In the genomic region with DNA sequence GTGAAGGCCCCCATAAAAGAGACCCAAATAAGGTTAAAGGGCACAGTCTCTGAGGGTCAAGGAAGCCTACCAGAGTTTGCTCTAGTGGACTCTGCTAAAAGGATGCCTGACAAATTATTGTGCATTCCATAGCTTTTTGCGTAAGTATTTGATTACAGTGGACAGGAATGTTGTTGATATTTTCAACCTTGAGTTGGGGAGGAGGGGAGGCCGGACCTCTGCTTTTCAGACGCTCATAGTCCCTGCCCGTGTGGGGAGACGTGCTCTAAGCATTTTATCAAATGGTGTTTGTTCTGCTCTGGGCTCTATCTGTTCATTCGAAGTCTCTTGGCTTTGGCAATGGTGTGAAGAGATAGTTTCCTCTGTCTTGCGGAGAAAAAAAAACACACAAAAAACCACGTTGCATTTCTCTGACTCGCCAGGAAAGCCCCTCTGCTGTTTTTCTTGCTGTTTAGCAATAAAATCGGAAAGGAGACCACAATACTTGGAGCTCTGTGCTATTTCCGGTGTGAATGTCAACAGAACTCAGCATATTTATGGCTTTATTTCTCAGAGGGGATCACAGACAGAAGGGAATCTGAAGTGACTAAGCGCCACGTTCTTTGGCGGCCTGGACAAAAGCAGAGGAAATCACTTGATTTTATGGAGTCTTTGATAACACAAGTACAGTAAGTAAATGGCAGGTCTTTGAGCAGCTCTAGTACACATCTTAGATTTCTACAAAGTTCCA, we compare ENCODE assay signal across 10 cellular contexts.
DNase-seq lines count a peak whose midpoint lies in the region; ATAC-seq and TF ChIP-seq lines count a peak whose summit lies in the region.
"Had no signal": no experiment of that assay in that cellular context is flagged by ENCODE, and none has a peak within 500 bp of the region (broad histone marks: within the 10 kb centered on the region; RNA-seq: fewer than 3 reads in every experiment).

No MANE protein-coding gene starts in this region.

- POLR2A ChIA-PET in WTC11 (lab: Charles Lee) = interaction anchor here (0.7 kb wide), 1 partner anchor 765 kb away, joined by 3 read pairs; no protein-coding TSS in a partner anchor

- intact Hi-C loops in activated CD4-positive, alpha-beta T cell treated with anti-CD3 and anti-CD28 coated beads, Interleukin-2, amount 10 ng/mL, durations not matched to agents 24 days and 14 days (cut with micrococcal nuclease) = loop anchor here (1.0 kb wide), 1 partner anchor 17 kb away; no protein-coding TSS in a partner anchor

- peak overlapping the region; percentile 25 for H3K4me3 Mint-ChIP-seq in activated CD4-positive, alpha-beta T cell treated with anti-CD3 and anti-CD28 coated beads, Interleukin-2, amount 10 ng/mL, durations not matched to agents 24 days and 14 days
- no peak overlapping the region for H3K4me3 Mint-ChIP-seq in WTC11
- H3K4me3 Mint-ChIP-seq: CD14-positive monocyte had no signal

- H3K27me3 Mint-ChIP-seq in activated CD4-positive, alpha-beta T cell treated with anti-CD3 and anti-CD28 coated beads, Interleukin-2, amount 10 ng/mL, durations not matched to agents 24 days and 14 days = no peaks in the 10 kb centered on the region
- H3K27me3 Mint-ChIP-seq in WTC11 (ENCODE audit: low read depth) = no peaks in the 10 kb centered on the region

- peak; percentile 80 for DNase-seq in activated CD4-positive, alpha-beta T cell treated with anti-CD3 and anti-CD28 coated beads, Interleukin-2, amount 10 ng/mL, durations not matched to agents 24 days and 14 days
- DNase-seq in activated CD4-positive, alpha-beta T cell treated with anti-CD3 and anti-CD28 coated beads for 48 hours = no peak
- DNase-seq in WTC11 (ENCODE audit: low spot score) (no peak), glomerular endothelial cell (ENCODE audit: extremely low read depth, low read depth, low spot score) (peak; percentile 93), nucleus accumbens (lab: John Stamatoyannopoulos, UW) (no peak)
- DNase-seq in stimulated activated naive CD8-positive, alpha-beta T cell treated with anti-CD3 and anti-CD28 coated beads, Interleukin-15, Interleukin-2, amounts not matched to agents 100 U/mL and 50 U/mL, for 24 hours = peak; percentile 11
- DNase-seq: mammary epithelial cell had no signal

- peaks cover 22% of the 10 kb centered on the region for H3K4me1 Mint-ChIP-seq in activated CD4-positive, alpha-beta T cell treated with anti-CD3 and anti-CD28 coated beads, Interleukin-2, amount 10 ng/mL, durations not matched to agents 24 days and 14 days
- H3K4me1 Mint-ChIP-seq in WTC11 = peaks cover 19% of the 10 kb centered on the region

- ATAC-seq in WTC11 (no peak), HG02981 (IDR thresholded peaks at IDR 0.05; ENCODE audit: unreplicated experiment) (no peak), HG03354 (IDR thresholded peaks at IDR 0.05; ENCODE audit: poor library complexity, severe bottlenecking, unreplicated experiment) (no peak)
- ATAC-seq in stimulated activated naive CD8-positive, alpha-beta T cell treated with anti-CD3 and anti-CD28 coated beads, Interleukin-15, Interleukin-2, amounts not matched to agents 100 U/mL and 50 U/mL, for 24 hours = peak; percentile 78

- H3K9me3 Mint-ChIP-seq in activated CD4-positive, alpha-beta T cell treated with anti-CD3 and anti-CD28 coated beads, Interleukin-2, amount 10 ng/mL, durations not matched to agents 24 days and 14 days = no peaks in the 10 kb centered on the region
- no peaks in the 10 kb centered on the region for H3K9me3 Mint-ChIP-seq in WTC11

- TF ChIP-seq CTCF in WTC11 (IDR thresholded peaks at IDR 0.05) = no peak

- H3K36me3 Mint-ChIP-seq in activated CD4-positive, alpha-beta T cell treated with anti-CD3 and anti-CD28 coated beads, Interleukin-2, amount 10 ng/mL, durations not matched to agents 24 days and 14 days (ENCODE audit: low read depth) = peaks cover 2% of the 10 kb centered on the region
- H3K36me3 Mint-ChIP-seq in WTC11 = no peaks in the 10 kb centered on the region
- H3K36me3 Mint-ChIP-seq: CD14-positive monocyte had no signal

- H3K27ac Mint-ChIP-seq in activated CD4-positive, alpha-beta T cell treated with anti-CD3 and anti-CD28 coated beads, Interleukin-2, amount 10 ng/mL, durations not matched to agents 24 days and 14 days = peak overlapping the region; percentile 85
- peak overlapping the region; percentile 81 for H3K27ac Mint-ChIP-seq in WTC11
- H3K27ac Mint-ChIP-seq: CD14-positive monocyte had no signal

- CTCF ChIA-PET in WTC11 (lab: Charles Lee) = interaction anchor here (2.1 kb wide), 1 partner anchor 231 kb away, joined by 5 read pairs; no protein-coding TSS in a partner anchor

TF ChIP-seq in WTC11, 78 proteins besides CTCF, POLR2A, EP300 and RAD21:
- TF ChIP-seq, protein P1, sequence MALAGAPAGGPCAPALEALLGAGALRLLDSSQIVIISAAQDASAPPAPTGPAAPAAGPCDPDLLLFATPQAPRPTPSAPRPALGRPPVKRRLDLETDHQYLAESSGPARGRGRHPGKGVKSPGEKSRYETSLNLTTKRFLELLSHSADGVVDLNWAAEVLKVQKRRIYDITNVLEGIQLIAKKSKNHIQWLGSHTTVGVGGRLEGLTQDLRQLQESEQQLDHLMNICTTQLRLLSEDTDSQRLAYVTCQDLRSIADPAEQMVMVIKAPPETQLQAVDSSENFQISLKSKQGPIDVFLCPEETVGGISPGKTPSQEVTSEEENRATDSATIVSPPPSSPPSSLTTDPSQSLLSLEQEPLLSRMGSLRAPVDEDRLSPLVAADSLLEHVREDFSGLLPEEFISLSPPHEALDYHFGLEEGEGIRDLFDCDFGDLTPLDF (CRISPR knock-in tag; IDR thresholded peaks at IDR 0.05) = no peak
- 0 out of 2 replicates have a peak, but pooled peaks have one; percentile 4 for TF ChIP-seq GABPB1 (CRISPR knock-in tag; IDR thresholded peaks at IDR 0.05)

Comparison
In these comparisons a context has a peak if more than half of its experiments do, and no peak if none do; other contexts are left out.
1. DNase-seq: peak in activated CD4-positive, alpha-beta T cell treated with anti-CD3 and anti-CD28 coated beads, Interleukin-2, amount 10 ng/mL, durations not matched to agents 24 days and 14 days (single experiment), glomerular endothelial cell (single experiment) and stimulated activated naive CD8-positive, alpha-beta T cell treated with anti-CD3 and anti-CD28 coated beads, Interleukin-15, Interleukin-2, amounts not matched to agents 100 U/mL and 50 U/mL, for 24 hours (single experiment); none in activated CD4-positive, alpha-beta T cell treated with anti-CD3 and anti-CD28 coated beads for 48 hours (single experiment), WTC11 (single experiment) and nucleus accumbens (0 of 56).